In the genomic region with DNA sequence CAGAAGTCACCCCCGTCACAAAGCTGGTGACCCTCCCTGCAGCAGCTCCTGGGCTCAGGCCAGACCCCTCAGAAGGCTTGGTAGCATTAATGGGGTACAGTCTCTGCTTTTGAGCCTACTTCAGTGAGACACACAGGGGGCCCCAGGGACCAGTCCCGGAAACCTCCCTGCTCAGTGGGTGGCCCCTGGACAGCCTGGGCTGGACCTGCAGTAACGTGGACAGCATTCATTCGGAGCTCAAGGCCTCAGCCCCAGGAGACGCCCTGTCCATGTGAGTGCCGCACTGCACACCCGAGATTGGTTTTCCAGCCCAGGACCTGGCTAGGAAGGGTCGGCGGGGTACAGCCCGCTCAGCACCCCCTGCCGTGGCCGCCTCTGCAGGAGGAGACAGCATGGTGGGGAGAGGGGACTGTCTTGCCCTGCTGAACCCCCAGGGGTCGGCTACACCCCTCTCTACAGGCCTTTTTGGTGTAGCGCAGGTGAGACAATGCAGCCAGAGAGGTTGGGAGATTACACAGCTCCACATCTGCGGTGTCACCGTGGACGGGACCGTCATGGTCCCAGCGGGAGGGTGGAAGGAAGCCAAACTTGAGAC, we compare ENCODE assay signal across 24 cellular contexts.
"Had no signal": no experiment of that assay in that cellular context is flagged by ENCODE, and none has a peak within 500 bp of the region (broad histone marks: within the 10 kb centered on the region; RNA-seq: fewer than 3 reads in every experiment).

No MANE protein-coding gene starts in this region.

- H3K27ac ChIP-seq: hepatocyte, left ventricle myocardium inferior, testis, vagina, WERI-Rb-1 had no signal

- H3K4me3 Mint-ChIP-seq: activated naive CD4-positive, alpha-beta T cell treated with anti-CD3 and anti-CD28 coated beads, Interleukin-2, amount 50 U/mL, for 24 hours; brain; dendritic cell treated with granulocyte-macrophage colony-stimulating factor and Interleukin-4, amounts not matched to agents 40 ng/mL and 50 ng/mL, for 4 days; immature natural killer cell; nephron; stimulated activated naive B cell treated with anti-CD40 and anti-IgM and Interleukin-4, amounts not matched to agents 10 μg/mL and 1 μg/mL and 100 μg/mL, for 72 hours; T-helper 2 cell treated with Interferon-gamma antibody and Interleukin-4, amounts not matched to agents 5 μg/mL and 100 μg/mL, for 36 hours; type B pancreatic cell had no signal

- H3K27ac Mint-ChIP-seq: activated naive CD4-positive, alpha-beta T cell treated with anti-CD3 and anti-CD28 coated beads, Interleukin-2, amount 50 U/mL, for 24 hours; dendritic cell treated with granulocyte-macrophage colony-stimulating factor and Interleukin-4, amounts not matched to agents 40 ng/mL and 50 ng/mL, for 4 days; immature natural killer cell; nephron; stimulated activated naive B cell treated with anti-CD40 and anti-IgM and Interleukin-4, amounts not matched to agents 10 μg/mL and 1 μg/mL and 100 μg/mL, for 72 hours; T-helper 2 cell treated with Interferon-gamma antibody and Interleukin-4, amounts not matched to agents 5 μg/mL and 100 μg/mL, for 36 hours; type B pancreatic cell had no signal

- DNase-seq: activated CD4-positive, alpha-beta T cell treated with anti-CD3 and anti-CD28 coated beads, Interleukin-2, amount 50 U/mL, for 1 hour; activated CD4-positive, CD25-positive, alpha-beta regulatory T cell treated with anti-CD3 and anti-CD28 coated beads, Interleukin-2, amount 50 U/mL, for 72 hours; activated gamma-delta T cell treated with Interleukin-2 at 50 U/mL for 16 hours; activated T-cell treated with anti-CD3 and anti-CD28 coated beads, Interleukin-2, amount 50 U/mL, for 1 hour; caudate nucleus; effector CD4-positive, alpha-beta T cell; erythroblast; immature natural killer cell; kidney glomerular epithelial cell; left ventricle myocardium inferior; nucleus accumbens; small intestine; stimulated activated CD4-positive, alpha-beta T cell treated with anti-CD3 and anti-CD28 coated beads, Interleukin-2, amount 100 ng/mL, for 24 hours; stimulated activated naive B cell treated with anti-CD40 and anti-IgM and Interleukin-4, amounts not matched to agents 10 μg/mL and 1 μg/mL and 100 μg/mL, for 72 hours; testis; WERI-Rb-1 had no signal

- H3K27me3 ChIP-seq: hepatocyte, testis, vagina had no signal

- H3K4me3 ChIP-seq: hepatocyte, left ventricle myocardium inferior, testis, vagina had no signal

- H3K4me1 ChIP-seq: testis had no signal

- H3K9me3 Mint-ChIP-seq: activated naive CD4-positive, alpha-beta T cell treated with anti-CD3 and anti-CD28 coated beads, Interleukin-2, amount 50 U/mL, for 24 hours; brain; dendritic cell treated with granulocyte-macrophage colony-stimulating factor and Interleukin-4, amounts not matched to agents 40 ng/mL and 50 ng/mL, for 4 days; immature natural killer cell; nephron; T-helper 2 cell treated with Interferon-gamma antibody and Interleukin-4, amounts not matched to agents 5 μg/mL and 100 μg/mL, for 36 hours; type B pancreatic cell had no signal

- H3K36me3 ChIP-seq: left ventricle myocardium inferior, WERI-Rb-1 had no signal

- H3K36me3 Mint-ChIP-seq: activated naive CD4-positive, alpha-beta T cell treated with anti-CD3 and anti-CD28 coated beads, Interleukin-2, amount 50 U/mL, for 24 hours; brain; immature natural killer cell; type B pancreatic cell had no signal

- H3K9me3 ChIP-seq: left ventricle myocardium inferior, testis, vagina had no signal

- ATAC-seq: stimulated activated naive B cell treated with anti-CD40 and anti-IgM and Interleukin-4, amounts not matched to agents 10 μg/mL and 1 μg/mL and 100 μg/mL, for 72 hours had no signal
